ENCODE assay signal across 1 cellular context in genomic region chr16:58198022-58198683, GRCh38.
TF ChIP-seq lines count a peak whose summit lies in the region.

Gene CSNK2A2, minus strand, starts transcription at chr16:58198106. Its CDS starts 370 bp downstream, at chr16:58197736.

TF ChIP-seq in HepG2, 621 proteins besides CTCF, POLR2A, EP300 and RAD21 (continued from another document and continues in another):
- TF ChIP-seq AKAP8 (CRISPR knock-in tag; IDR thresholded peaks at IDR 0.05) (no peak), PLSCR1 (CRISPR knock-in tag; IDR thresholded peaks at IDR 0.05; ENCODE audit: borderline replicate concordance) (no peak), ZBTB14 (CRISPR knock-in tag; IDR thresholded peaks at IDR 0.05) (no peak), ERF (CRISPR knock-in tag; IDR thresholded peaks at IDR 0.05) (peak; percentile 45; the same call in 1 of the 2 replicates), POGZ (CRISPR knock-in tag; IDR thresholded peaks at IDR 0.05) (0 out of 2 replicates have a peak, but pooled peaks have one; percentile 37), ZNF709 (CRISPR knock-in tag; IDR thresholded peaks at IDR 0.05) (no peak), POLR2AphosphoS5 (IDR thresholded peaks at IDR 0.05; ENCODE audit: low read depth, low read length) (peak; percentile 26; the same call in 1 of the 2 replicates), NFKB2 (CRISPR knock-in tag; IDR thresholded peaks at IDR 0.05; ENCODE audit: borderline replicate concordance) (0 out of 2 replicates have a peak, but pooled peaks have one; percentile 50), ZNF687 (CRISPR knock-in tag; IDR thresholded peaks at IDR 0.05) (peak; percentile 49), POLR2G (IDR thresholded peaks at IDR 0.05; ENCODE audit: low read depth, low read length) (peak; percentile 67), ZMYM4 (CRISPR knock-in tag; IDR thresholded peaks at IDR 0.05) (peak; percentile 75), ZFP36L2 (CRISPR knock-in tag; IDR thresholded peaks at IDR 0.05) (no peak), ZNF574 (CRISPR knock-in tag; IDR thresholded peaks at IDR 0.05) (peak; percentile 99), ZNF768 (CRISPR knock-in tag; IDR thresholded peaks at IDR 0.05) (0 out of 2 replicates have a peak, but pooled peaks have one; percentile 18), MAFK (conservative IDR thresholded peaks at IDR 0.05 in 1 of 2, IDR thresholded peaks at IDR 0.05 in 1 of 2; ENCODE audit: low read length in 2 of 2) (no peak), HOXA9 (CRISPR knock-in tag; IDR thresholded peaks at IDR 0.05; ENCODE audit: borderline replicate concordance) (no peak), IRF2 (CRISPR knock-in tag; IDR thresholded peaks at IDR 0.05) (no peak), SAP130 (CRISPR knock-in tag; IDR thresholded peaks at IDR 0.05; ENCODE audit: low read depth) (peak; percentile 50; the same call in 1 of the 2 replicates), ELF1 (CRISPR knock-in tag; IDR thresholded peaks at IDR 0.05) (peak; percentile 76), HOXA3 (CRISPR knock-in tag; IDR thresholded peaks at IDR 0.05) (peak; percentile 63; the same call in 1 of the 2 replicates), ZNF564 (CRISPR knock-in tag; IDR thresholded peaks at IDR 0.05) (no peak), ZFX (CRISPR knock-in tag; IDR thresholded peaks at IDR 0.05; ENCODE audit: low read depth) (no peak), STAG1 (CRISPR knock-in tag; IDR thresholded peaks at IDR 0.05) (0 out of 2 replicates have a peak, but pooled peaks have one; percentile 3), ASH2L (IDR thresholded peaks at IDR 0.05; ENCODE audit: insufficient read length, low read depth, low read length) (no peak), RARG (CRISPR knock-in tag; IDR thresholded peaks at IDR 0.05; ENCODE audit: low read depth) (no peak), TFDP1 (CRISPR knock-in tag; IDR thresholded peaks at IDR 0.05; ENCODE audit: borderline replicate concordance) (0 out of 2 replicates have a peak, but pooled peaks have one; percentile 27), CHCHD3 (CRISPR knock-in tag; IDR thresholded peaks at IDR 0.05) (no peak), ZNF772 (CRISPR knock-in tag; IDR thresholded peaks at IDR 0.05) (peak; percentile 41; the same call in 1 of the 2 replicates), MEIS2 (CRISPR knock-in tag; IDR thresholded peaks at IDR 0.05) (0 out of 2 replicates have a peak, but pooled peaks have one; percentile 62), KAT7 (CRISPR knock-in tag; IDR thresholded peaks at IDR 0.05; ENCODE audit: borderline replicate concordance) (peak; percentile 69; the same call in 1 of the 2 replicates), THYN1 (CRISPR knock-in tag; IDR thresholded peaks at IDR 0.05; ENCODE audit: borderline replicate concordance, low read depth) (no peak), HMGXB4 (CRISPR knock-in tag; IDR thresholded peaks at IDR 0.05; ENCODE audit: borderline replicate concordance in 1 of 2, low read depth in 1 of 2) (0 out of 4 replicates have a peak, but pooled peaks of 1 of the 2 experiments have one; percentile 62), GABPA (IDR thresholded peaks at IDR 0.05; ENCODE audit: low read depth, low read length) (peak; percentile 57), GABPA (CRISPR knock-in tag; IDR thresholded peaks at IDR 0.05; ENCODE audit: low read depth) (peak; percentile 65), ZNF460 (CRISPR knock-in tag; IDR thresholded peaks at IDR 0.05; ENCODE audit: borderline replicate concordance) (no peak), ELF3 (CRISPR knock-in tag; IDR thresholded peaks at IDR 0.05) (peak; percentile 62; the same call in 1 of the 2 replicates), RBFOX2 (IDR thresholded peaks at IDR 0.05; ENCODE audit: low read depth, low read length) (peak; percentile 81), KLF12 (CRISPR knock-in tag; IDR thresholded peaks at IDR 0.05; ENCODE audit: borderline replicate concordance) (peak; percentile 90; the same call in 1 of the 2 replicates), ZFY (CRISPR knock-in tag; IDR thresholded peaks at IDR 0.05) (peak; percentile 73; the same call in 1 of the 2 replicates), MXI1 (IDR thresholded peaks at IDR 0.05; ENCODE audit: borderline replicate concordance, low read depth, low read length) (peak; percentile 27; the same call in 1 of the 3 replicates), CREBL2 (CRISPR knock-in tag; IDR thresholded peaks at IDR 0.05; ENCODE audit: borderline replicate concordance) (no peak), SP4 (CRISPR knock-in tag; IDR thresholded peaks at IDR 0.05) (peak; percentile 21; the same call in 1 of the 2 replicates), HNRNPLL (IDR thresholded peaks at IDR 0.05; ENCODE audit: low read depth, low read length, poor library complexity, severe bottlenecking) (peak; percentile 58), ATF7-NPFF (CRISPR knock-in tag; IDR thresholded peaks at IDR 0.05; ENCODE audit: low read depth) (0 out of 2 replicates have a peak, but pooled peaks have one; percentile 30), KLF6 (CRISPR knock-in tag; IDR thresholded peaks at IDR 0.05) (0 out of 2 replicates have a peak, but pooled peaks have one; percentile 33), SRY (CRISPR knock-in tag; IDR thresholded peaks at IDR 0.05) (no peak), ZNF672 (CRISPR knock-in tag; IDR thresholded peaks at IDR 0.05) (0 out of 2 replicates have a peak, but pooled peaks have one; percentile 42), ZNF788 (CRISPR knock-in tag; IDR thresholded peaks at IDR 0.05; ENCODE audit: borderline replicate concordance) (no peak), SP1 (IDR thresholded peaks at IDR 0.05) (no peak), SP1 (CRISPR knock-in tag; IDR thresholded peaks at IDR 0.05) (peak; percentile 69; the same call in 1 of the 2 replicates), BCLAF1 (IDR thresholded peaks at IDR 0.05) (no peak), MAX (IDR thresholded peaks at IDR 0.05) (peak; percentile 53; the same call in 1 of the 2 replicates), ZFYVE20 (CRISPR knock-in tag; IDR thresholded peaks at IDR 0.05; ENCODE audit: borderline replicate concordance, low read depth) (no peak), SIN3A (IDR thresholded peaks at IDR 0.05; ENCODE audit: borderline replicate concordance, low read depth, low read length) (peak; percentile 58; the same call in 1 of the 2 replicates), HDAC1 (CRISPR knock-in tag; IDR thresholded peaks at IDR 0.05) (peak; percentile 43; the same call in 1 of the 2 replicates), MAFG (CRISPR knock-in tag; IDR thresholded peaks at IDR 0.05) (no peak), GATAD1 (CRISPR knock-in tag; IDR thresholded peaks at IDR 0.05) (peak; percentile 79)
